In genomic region chr6:111673086-111673485, GRCh38 we compare ENCODE assay signal across 18 cellular contexts.
DNase-seq lines count a peak whose midpoint lies in the region; ATAC-seq and TF ChIP-seq lines count a peak whose summit lies in the region.
"Had no signal": no experiment of that assay in that cellular context is flagged by ENCODE, and none has a peak within 500 bp of the region (broad histone marks: within the 10 kb centered on the region; RNA-seq: fewer than 3 reads in every experiment).

No MANE protein-coding gene starts in this region.

- no peaks in the 10 kb centered on the region for H3K9me3 Mint-ChIP-seq in brain
- no peaks in the 10 kb centered on the region for H3K9me3 Mint-ChIP-seq in mesothelial cell of epicardium
- H3K9me3 Mint-ChIP-seq: activated CD4-positive, alpha-beta T cell treated with anti-CD3 and anti-CD28 coated beads, Interleukin-2, amount 10 ng/mL, durations not matched to agents 24 days and 14 days had no signal

- DNase-seq in Ammon's horn (ENCODE audit: low spot score): peak; percentile 35
- DNase-seq in EH (ENCODE audit: low read depth): peak; percentile 6
- DNase-seq in mesothelial cell of epicardium (ENCODE audit: low spot score in 2 of 2, unreplicated experiment in 2 of 2): no peak
- no peak for DNase-seq in EL
- DNase-seq in smooth muscle cell (lab: John Stamatoyannopoulos, UW; ENCODE audit: unreplicated experiment): no peak
- DNase-seq in NCI-H748 (lab: John Stamatoyannopoulos, UW; ENCODE audit: unreplicated experiment): no peak
- DNase-seq: activated CD4-positive, alpha-beta T cell treated with anti-CD3 and anti-CD28 coated beads, Interleukin-2, amount 10 ng/mL, durations not matched to agents 24 days and 14 days; activated T-cell treated with anti-CD3 and anti-CD28 coated beads, Interleukin-2, amount 50 U/mL, for 1 hour; adrenal gland; DND-41; left ventricle myocardium superior; NCI-H1694 treated with DMSO at 0.1 percent for 48 hours; NCI-H446 treated with DMSO at 0.1 percent for 48 hours; ovary; stimulated activated naive CD8-positive, alpha-beta T cell treated with anti-CD3 and anti-CD28 coated beads, Interleukin-15, Interleukin-2, amounts not matched to agents 100 U/mL and 50 U/mL, for 24 hours; transverse colon had no signal

- H3K79me2 ChIP-seq in smooth muscle cell (ENCODE audit: low read depth): no peaks in the 10 kb centered on the region

- H3K36me3 Mint-ChIP-seq in brain (peaks cover 67% of the 10 kb centered on the region), mesothelial cell of epicardium (peaks cover 27% of the 10 kb centered on the region)

- H3K4me3 Mint-ChIP-seq in brain: peak overlapping the region; percentile 11 to 77 (median 69)
- H3K4me3 Mint-ChIP-seq in mesothelial cell of epicardium: no peak overlapping the region
- H3K4me3 Mint-ChIP-seq: activated CD4-positive, alpha-beta T cell treated with anti-CD3 and anti-CD28 coated beads, Interleukin-2, amount 10 ng/mL, durations not matched to agents 24 days and 14 days had no signal

- H3K4me3 ChIP-seq in smooth muscle cell: no peak overlapping the region
- H3K4me3 ChIP-seq: adrenal gland, ovary, transverse colon had no signal

- peaks cover 49% of the 10 kb centered on the region for H3K4me1 ChIP-seq in smooth muscle cell (ENCODE audit: low read depth)
- H3K4me1 ChIP-seq: adrenal gland had no signal

- peaks cover 5% of the 10 kb centered on the region for H3F3A ChIP-seq in smooth muscle cell (ENCODE audit: low read depth)

- H2AFZ ChIP-seq in smooth muscle cell (ENCODE audit: low read depth): no peak overlapping the region

- H3K9ac ChIP-seq in smooth muscle cell (ENCODE audit: low read depth): no peak overlapping the region

- H4K20me1 ChIP-seq in smooth muscle cell (ENCODE audit: low read depth): no peaks in the 10 kb centered on the region

- no peak overlapping the region for H3K4me2 ChIP-seq in smooth muscle cell

- TF ChIP-seq CTCF in brain (conservative IDR thresholded peaks at IDR 0.05) (no peak), mesothelial cell of epicardium (IDR thresholded peaks at IDR 0.05; ENCODE audit: unreplicated experiment) (no peak), smooth muscle cell (IDR thresholded peaks at IDR 0.05; ENCODE audit: borderline replicate concordance, insufficient read depth, poor library complexity, severe bottlenecking) (no peak)

- H3K27me3 Mint-ChIP-seq in brain (no peaks in the 10 kb centered on the region), mesothelial cell of epicardium (ENCODE audit: low read depth) (no peaks in the 10 kb centered on the region)
- H3K27me3 Mint-ChIP-seq: activated CD4-positive, alpha-beta T cell treated with anti-CD3 and anti-CD28 coated beads, Interleukin-2, amount 10 ng/mL, durations not matched to agents 24 days and 14 days had no signal

- no peaks in the 10 kb centered on the region for H3K9me3 ChIP-seq in smooth muscle cell (replicated peaks; ENCODE audit: low read depth)
- H3K9me3 ChIP-seq: adrenal gland, ovary, transverse colon had no signal

- WGBS in smooth muscle cell (ENCODE audit: low lambda C conversion rate): 90% methylated on average over 13 of the region's 13 CpGs

- no peak for ATAC-seq in GM21619 (IDR thresholded peaks at IDR 0.05; ENCODE audit: unreplicated experiment)
- ATAC-seq: left ventricle myocardium superior; stimulated activated naive CD8-positive, alpha-beta T cell treated with anti-CD3 and anti-CD28 coated beads, Interleukin-15, Interleukin-2, amounts not matched to agents 100 U/mL and 50 U/mL, for 24 hours had no signal

- H3K4me1 Mint-ChIP-seq in brain: peaks cover 71% of the 10 kb centered on the region
- H3K4me1 Mint-ChIP-seq in mesothelial cell of epicardium: peaks cover 14% of the 10 kb centered on the region

- no peak overlapping the region for H3K27ac ChIP-seq in smooth muscle cell (ENCODE audit: low read depth)
- H3K27ac ChIP-seq: adrenal gland, ovary, transverse colon had no signal

- no peaks in the 10 kb centered on the region for H3K27me3 ChIP-seq in smooth muscle cell (ENCODE audit: low read depth)
- H3K27me3 ChIP-seq: adrenal gland, ovary, transverse colon had no signal

- H3K27ac Mint-ChIP-seq in brain: peak overlapping the region; percentile 82 to 98 (median 91)
- H3K27ac Mint-ChIP-seq in mesothelial cell of epicardium: peak overlapping the region; percentile 17
- H3K27ac Mint-ChIP-seq: activated CD4-positive, alpha-beta T cell treated with anti-CD3 and anti-CD28 coated beads, Interleukin-2, amount 10 ng/mL, durations not matched to agents 24 days and 14 days had no signal

- H3K36me3 ChIP-seq in smooth muscle cell (ENCODE audit: low read depth): peaks cover 5% of the 10 kb centered on the region
- H3K36me3 ChIP-seq: adrenal gland, ovary, transverse colon had no signal

Comparison
In these comparisons a context has a peak if more than half of its experiments do, and no peak if none do; other contexts are left out.
1. DNase-seq: peak in Ammon's horn (single experiment) and EH (single experiment); none in mesothelial cell of epicardium (0 of 2), EL (single experiment), smooth muscle cell (single experiment) and NCI-H748 (single experiment).